In the genomic region with DNA sequence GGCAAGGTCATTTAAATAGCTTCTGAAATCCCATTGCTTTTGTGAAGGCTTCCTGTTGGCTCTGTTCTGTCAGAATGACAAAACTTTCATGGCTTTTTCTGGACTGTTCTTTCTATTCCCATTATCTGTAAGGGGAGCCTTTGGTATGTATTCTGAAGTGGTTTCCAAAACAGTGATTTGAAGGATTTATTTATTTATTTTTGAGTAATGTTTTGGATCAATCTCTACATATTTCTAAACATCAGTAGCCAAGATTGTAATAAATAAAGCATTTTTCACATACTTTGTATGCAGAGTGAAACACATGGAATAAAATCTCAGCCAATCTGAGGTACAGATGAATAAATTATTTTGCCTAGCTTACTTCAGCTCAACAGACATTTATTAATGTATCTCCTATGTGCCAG, we compare ENCODE assay signal across 2 cellular contexts.
TF ChIP-seq lines count a peak whose summit lies in the region.

No MANE protein-coding gene starts in this region.

TF ChIP-seq in IMR-90, 13 proteins besides CTCF, POLR2A, EP300 and RAD21:
- TF ChIP-seq MAZ (IDR thresholded peaks at IDR 0.05; ENCODE audit: borderline replicate concordance, low read depth, low read length) (no peak), ELK1 (IDR thresholded peaks at IDR 0.05; ENCODE audit: borderline replicate concordance, low read depth, low read length) (no peak), FOS (IDR thresholded peaks at IDR 0.05; ENCODE audit: low read depth, low read length) (no peak), BHLHE40 (IDR thresholded peaks at IDR 0.05; ENCODE audit: low read depth, low read length) (no peak), SMC3 (IDR thresholded peaks at IDR 0.05; ENCODE audit: low read depth, low read length) (no peak), RFX5 (IDR thresholded peaks at IDR 0.05; ENCODE audit: low read depth, low read length) (no peak), RCOR1 (IDR thresholded peaks at IDR 0.05; ENCODE audit: insufficient replicate concordance, low read length) (no peak), NFE2L2 (IDR thresholded peaks at IDR 0.05; ENCODE audit: low read depth, low read length) (no peak), MXI1 (IDR thresholded peaks at IDR 0.05; ENCODE audit: borderline replicate concordance, low read depth, low read length) (no peak), CHD1 (IDR thresholded peaks at IDR 0.05; ENCODE audit: low read depth, low read length) (no peak), CEBPB (IDR thresholded peaks at IDR 0.05; ENCODE audit: low read depth, low read length) (no peak), USF2 (IDR thresholded peaks at IDR 0.05; ENCODE audit: low read depth, low read length) (no peak), MAFK (IDR thresholded peaks at IDR 0.05; ENCODE audit: low read depth, low read length) (no peak)

TF ChIP-seq in GM12891, 5 proteins besides CTCF, POLR2A, EP300 and RAD21 (continued from another document):
- TF ChIP-seq POLR2AphosphoS5 (IDR thresholded peaks at IDR 0.05; ENCODE audit: low read depth, low read length), result no peak
- TF ChIP-seq PAX5 (IDR thresholded peaks at IDR 0.05; ENCODE audit: insufficient read depth, low read length, severe bottlenecking), result no peak
- TF ChIP-seq POU2F2 (IDR thresholded peaks at IDR 0.05; ENCODE audit: low read depth, low read length), result no peak
- no peak for TF ChIP-seq SPI1 (IDR thresholded peaks at IDR 0.05; ENCODE audit: low read depth, low read length)
